Comparison of ENCODE assay signal across 11 cellular contexts in genomic region chr5:59746261-59746765, GRCh38.
DNase-seq lines count a peak whose midpoint lies in the region; ATAC-seq, FAIRE-seq and TF ChIP-seq lines count a peak whose summit lies in the region.
"Had no signal": no experiment of that assay in that cellular context is flagged by ENCODE, and none has a peak within 500 bp of the region (broad histone marks: within the 10 kb centered on the region; RNA-seq: fewer than 3 reads in every experiment).

No MANE protein-coding gene starts in this region.

- H3K4me1 ChIP-seq in PC-3 (ENCODE audit: insufficient read depth, low read length), result peaks cover 37% of the 10 kb centered on the region
- peaks cover 0 to 51% (median 37%) of the 10 kb centered on the region in 4 donors for H3K4me1 ChIP-seq in sigmoid colon

- 74 to 85% methylated on average over 7 of the region's 7 CpGs for WGBS in sigmoid colon, 2 donors

- peaks cover 4% of the 10 kb centered on the region for H3F3A ChIP-seq in PC-3 (ENCODE audit: low read length, unreplicated experiment)

- peak; percentile 17 for DNase-seq in G401 (ENCODE audit: low spot score)
- peak; percentile 83 for DNase-seq in PC-3
- DNase-seq in epithelial cell of prostate (ENCODE audit: low read depth, low spot score), result peak; percentile 51
- DNase-seq in sigmoid colon, result peak; percentile 69
- DNase-seq in HK-2 (ENCODE audit: unreplicated experiment), result no peak
- no peak for DNase-seq in GM19239 (ENCODE audit: insufficient read length, low spot score)
- DNase-seq in coronary artery (ENCODE audit: low spot score), result no peak
- DNase-seq: anterior cingulate cortex, NCI-H774, T-helper 17 cell had no signal

- H2AFZ ChIP-seq in PC-3 (ENCODE audit: low read length), result no peak overlapping the region

- H3K27me3 ChIP-seq in PC-3 (ENCODE audit: low read length), result no peaks in the 10 kb centered on the region
- no peaks in the 10 kb centered on the region for H3K27me3 ChIP-seq in sigmoid colon

- POLR2A ChIA-PET in PC-3 (lab: Charles Lee; ENCODE audit: unreplicated experiment), result interaction anchor here (0.7 kb wide), 1 partner anchor 14 kb away, joined by 4 read pairs; no protein-coding TSS in a partner anchor

- H3K27ac ChIP-seq in PC-3 (ENCODE audit: low read length) (peak overlapping the region; percentile 99), epithelial cell of prostate (peak overlapping the region; percentile 92), sigmoid colon (peak overlapping the region; percentile 59 to 81 (median 70)), coronary artery (no peak overlapping the region)

- in situ Hi-C loops in G401 (cut with HindIII; ENCODE audit: low sequenced_read_pairs), result no loop called here

- no peak for TF ChIP-seq EP300 in sigmoid colon (IDR thresholded peaks at IDR 0.05)

- H3K9me2 ChIP-seq in PC-3 (replicated peaks; ENCODE audit: low read length), result no peaks in the 10 kb centered on the region

- H3K9me3 ChIP-seq in PC-3 (ENCODE audit: low read length) (no peaks in the 10 kb centered on the region), sigmoid colon (no peaks in the 10 kb centered on the region)

- no peaks in the 10 kb centered on the region for H4K20me1 ChIP-seq in PC-3 (ENCODE audit: low read length)

- TF ChIP-seq POLR2A in sigmoid colon (IDR thresholded peaks at IDR 0.05), result no peak

- peak; percentile 41 for TF ChIP-seq CTCF in PC-3 (conservative IDR thresholded peaks at IDR 0.05; ENCODE audit: low read depth, low read length)
- no peak for TF ChIP-seq CTCF in sigmoid colon (IDR thresholded peaks at IDR 0.05)
- no peak for TF ChIP-seq CTCF in coronary artery (IDR thresholded peaks at IDR 0.05)

- BruUV-seq in PC-3 (replicated peaks; lab: Mats Ljungman, UMichigan), result no TSS peak

- H3K36me3 ChIP-seq in PC-3 (ENCODE audit: low read depth, low read length) (no peaks in the 10 kb centered on the region), sigmoid colon (no peaks in the 10 kb centered on the region)

- H3K79me2 ChIP-seq in PC-3 (ENCODE audit: low read length), result no peaks in the 10 kb centered on the region

- H3K9ac ChIP-seq in PC-3 (ENCODE audit: low read length), result peak overlapping the region; percentile 92

- CTCF ChIA-PET in PC-3 (lab: Charles Lee), result interaction anchor here (0.7 kb wide), 1 partner anchor 954 kb away, joined by 4 read pairs; the partner anchor contains the start of gene DEPDC1B

- intact Hi-C loops in PC-3 (cut with micrococcal nuclease), result loop anchor here (1.0 kb wide), 1 partner anchor 53 kb away; no protein-coding TSS in a partner anchor
- intact Hi-C loops in sigmoid colon (cut with DNase I), result no loop called here

- H3K4me3 ChIP-seq in PC-3 (ENCODE audit: low read length), result no peak overlapping the region
- no peak overlapping the region for H3K4me3 ChIP-seq in sigmoid colon
- no peak overlapping the region for H3K4me3 ChIP-seq in coronary artery

- no peak for FAIRE-seq in GM19239 (lab: Jason Lieb, UNC)

- H3K4me2 ChIP-seq in PC-3 (ENCODE audit: low read length), result peak overlapping the region; percentile 82

- ATAC-seq in PC-3 (peak; percentile 74), HG03196 (IDR thresholded peaks at IDR 0.05; ENCODE audit: unreplicated experiment) (no peak)
- ATAC-seq: T-helper 17 cell had no signal

Comparison
In these comparisons a context has a peak if more than half of its experiments do, and no peak if none do; other contexts are left out.
1. DNase-seq: peak in G401 (single experiment), PC-3 (single experiment), epithelial cell of prostate (single experiment) and sigmoid colon (single experiment); none in HK-2 (single experiment), GM19239 (single experiment) and coronary artery (single experiment).
2. H3K27ac ChIP-seq: peak in PC-3 (single experiment), epithelial cell of prostate (single experiment) and sigmoid colon (4 of 4); none in coronary artery (0 of 2).